Comparison of ENCODE assay signal across 35 cellular contexts in the genomic region with DNA sequence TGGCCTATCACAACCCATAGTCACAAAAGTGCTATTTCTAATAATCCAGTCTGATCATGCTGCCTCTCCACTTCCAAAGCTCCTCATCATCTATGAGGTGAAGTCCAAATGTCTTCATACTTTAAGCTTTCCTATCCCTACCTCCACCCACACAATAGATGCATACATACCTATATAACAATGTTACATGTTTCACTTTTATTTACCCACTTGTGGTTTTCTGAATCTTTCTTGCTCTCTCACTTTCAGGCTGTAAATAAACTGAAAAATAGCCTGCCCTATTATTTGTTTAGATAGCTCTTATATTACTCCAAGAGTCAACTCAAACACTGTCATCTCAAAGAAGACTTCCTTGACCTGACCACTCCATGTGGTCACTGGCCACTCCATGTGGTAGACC.
"Had no signal": no experiment of that assay in that cellular context is flagged by ENCODE, and none has a peak within 500 bp of the region (broad histone marks: within the 10 kb centered on the region; RNA-seq: fewer than 3 reads in every experiment).

No MANE protein-coding gene starts in this region.

- H3K4me3 ChIP-seq: adrenal gland, body of pancreas, breast epithelium had no signal

- H3K4me1 Mint-ChIP-seq: activated B cell treated with CpG ODN at 0.5 μM for 24 hours; activated CD4-positive, alpha-beta T cell treated with anti-CD3 and anti-CD28 coated beads, Interleukin-2, amount 10 ng/mL, durations not matched to agents 24 days and 14 days; activated naive CD8-positive, alpha-beta T cell treated with anti-CD3 and anti-CD28 coated beads for 36 hours; activated T-helper 17 cell treated with anti-CD3 and anti-CD28 coated beads, Interleukin-2, amount 50 U/mL, for 72 hours had no signal

- DNase-seq: activated B cell treated with CpG ODN at 0.5 μM for 24 hours; activated CD4-positive, alpha-beta memory T cell treated with anti-CD3 and anti-CD28 coated beads for 36 hours; activated CD4-positive, alpha-beta T cell treated with anti-CD3 and anti-CD28 coated beads for 4 hours; activated CD4-positive, alpha-beta T cell treated with anti-CD3 and anti-CD28 coated beads, Interleukin-2, amount 10 ng/mL, durations not matched to agents 24 days and 14 days; activated CD4-positive, alpha-beta T cell treated with anti-CD3 and anti-CD28 coated beads, Interleukin-2, amount 50 U/mL, for 1 hour; activated CD4-positive, alpha-beta T cell treated with anti-CD3 and anti-CD28 coated beads, Interleukin-2, amount 50 U/mL, for 4 hours; activated CD4-positive, CD25-positive, alpha-beta regulatory T cell treated with anti-CD3 and anti-CD28 coated beads, Interleukin-2, amount 50 U/mL, for 72 hours; activated CD8-positive, alpha-beta memory T cell treated with anti-CD3 and anti-CD28 coated beads, Interleukin-2, amount 50 U/mL, for 4 hours; activated CD8-positive, alpha-beta T cell treated with anti-CD3 and anti-CD28 coated beads for 36 hours; activated effector memory CD4-positive, alpha-beta T cell treated with anti-CD3 and anti-CD28 coated beads, Interleukin-2, amount 50 U/mL, for 16 hours; activated gamma-delta T cell treated with Interleukin-2 at 50 U/mL for 16 hours; activated naive CD4-positive, alpha-beta T cell; activated naive CD4-positive, alpha-beta T cell treated with anti-CD3 and anti-CD28 coated beads for 36 hours; activated naive CD4-positive, alpha-beta T cell treated with anti-CD3 and anti-CD28 coated beads, Interleukin-2, amount 50 U/mL, for 16 hours; activated naive CD8-positive, alpha-beta T cell treated with anti-CD3 and anti-CD28 coated beads for 36 hours; activated T-cell treated with anti-CD3 and anti-CD28 coated beads for 4 hours; activated T-cell treated with anti-CD3 and anti-CD28 coated beads, Interleukin-2, amount 50 U/mL, for 1 hour; activated T-cell treated with anti-CD3 and anti-CD28 coated beads, Interleukin-2, amount 50 U/mL, for 4 hours; activated T-cell treated with anti-CD3 and anti-CD28 coated beads, Interleukin-2, amount 50 U/mL, for 72 hours; adrenal gland; amniotic stem cell; aorta; body of pancreas; brain microvascular endothelial cell; central memory CD4-positive, alpha-beta T cell; T-helper 2 cell; T-helper 9 cell had no signal

- H3K27ac ChIP-seq: adrenal gland, body of pancreas, brain microvascular endothelial cell, breast epithelium, VCaP had no signal

- H3K27me3 Mint-ChIP-seq: activated B cell treated with CpG ODN at 0.5 μM for 24 hours; activated CD4-positive, alpha-beta memory T cell treated with anti-CD3 and anti-CD28 coated beads for 36 hours; activated CD4-positive, alpha-beta T cell treated with anti-CD3 and anti-CD28 coated beads, Interleukin-2, amount 10 ng/mL, durations not matched to agents 24 days and 14 days; activated CD8-positive, alpha-beta T cell treated with anti-CD3 and anti-CD28 coated beads for 36 hours; activated naive CD8-positive, alpha-beta T cell treated with anti-CD3 and anti-CD28 coated beads for 36 hours; activated T-helper 17 cell treated with anti-CD3 and anti-CD28 coated beads, Interleukin-2, amount 50 U/mL, for 72 hours had no signal

- H3K9me3 Mint-ChIP-seq: activated CD4-positive, alpha-beta T cell treated with anti-CD3 and anti-CD28 coated beads, Interleukin-2, amount 10 ng/mL, durations not matched to agents 24 days and 14 days had no signal

- H3K9me3 ChIP-seq: adrenal gland, body of pancreas, breast epithelium had no signal

- H3K36me3 ChIP-seq: adrenal gland, brain microvascular endothelial cell, breast epithelium had no signal

- FAIRE-seq: astrocyte, TTC549 had no signal

- H3K36me3 Mint-ChIP-seq: activated CD4-positive, alpha-beta memory T cell treated with anti-CD3 and anti-CD28 coated beads for 36 hours; activated naive CD4-positive, alpha-beta T cell treated with anti-CD3 and anti-CD28 coated beads, Interleukin-2, amount 50 U/mL, for 72 hours; activated naive CD8-positive, alpha-beta T cell treated with anti-CD3 and anti-CD28 coated beads for 36 hours had no signal

- H3K27me3 ChIP-seq: adrenal gland, body of pancreas, brain microvascular endothelial cell, breast epithelium had no signal

- H3K27ac Mint-ChIP-seq: activated B cell treated with CpG ODN at 0.5 μM for 24 hours; activated CD4-positive, alpha-beta memory T cell treated with anti-CD3 and anti-CD28 coated beads for 36 hours; activated CD4-positive, alpha-beta T cell treated with anti-CD3 and anti-CD28 coated beads, Interleukin-2, amount 10 ng/mL, durations not matched to agents 24 days and 14 days; activated CD8-positive, alpha-beta T cell treated with anti-CD3 and anti-CD28 coated beads for 36 hours; activated naive CD4-positive, alpha-beta T cell treated with anti-CD3 and anti-CD28 coated beads for 36 hours; activated naive CD4-positive, alpha-beta T cell treated with anti-CD3 and anti-CD28 coated beads, Interleukin-2, amount 50 U/mL, for 72 hours; activated naive CD8-positive, alpha-beta T cell treated with anti-CD3 and anti-CD28 coated beads for 36 hours; activated T-cell treated with anti-CD3 and anti-CD28 coated beads, Interleukin-2, amount 50 U/mL, for 72 hours; activated T-helper 1 cell treated with anti-CD3 and anti-CD28 coated beads, Interleukin-12 subunit alpha, Interleukin-12 subunit beta, Interleukin-2, Interleukin-4 antibody, amounts not matched to agents 30 ng/mL and 10 ng/mL and 1 ng/mL, durations not matched to agents 14 hours and 24 hours and 36 hours; activated T-helper 17 cell treated with anti-CD3 and anti-CD28 coated beads, Interleukin-2, amount 50 U/mL, for 72 hours; T-helper 2 cell treated with Interferon-gamma antibody and Interleukin-4, amounts not matched to agents 5 μg/mL and 100 μg/mL, for 36 hours had no signal

- H3K4me3 Mint-ChIP-seq: activated B cell treated with CpG ODN at 0.5 μM for 24 hours; activated CD4-positive, alpha-beta memory T cell treated with anti-CD3 and anti-CD28 coated beads for 36 hours; activated CD4-positive, alpha-beta T cell treated with anti-CD3 and anti-CD28 coated beads, Interleukin-2, amount 10 ng/mL, durations not matched to agents 24 days and 14 days; activated CD8-positive, alpha-beta T cell treated with anti-CD3 and anti-CD28 coated beads for 36 hours; activated naive CD4-positive, alpha-beta T cell treated with anti-CD3 and anti-CD28 coated beads for 36 hours; activated naive CD8-positive, alpha-beta T cell treated with anti-CD3 and anti-CD28 coated beads for 36 hours; activated T-cell treated with anti-CD3 and anti-CD28 coated beads, Interleukin-2, amount 50 U/mL, for 4 hours; activated T-cell treated with anti-CD3 and anti-CD28 coated beads, Interleukin-2, amount 50 U/mL, for 72 hours; activated T-helper 1 cell treated with anti-CD3 and anti-CD28 coated beads, Interleukin-12 subunit alpha, Interleukin-12 subunit beta, Interleukin-2, Interleukin-4 antibody, amounts not matched to agents 30 ng/mL and 10 ng/mL and 1 ng/mL, durations not matched to agents 14 hours and 24 hours and 36 hours; activated T-helper 17 cell treated with anti-CD3 and anti-CD28 coated beads, Interleukin-2, amount 50 U/mL, for 72 hours; T-helper 2 cell treated with Interferon-gamma antibody and Interleukin-4, amounts not matched to agents 5 μg/mL and 100 μg/mL, for 36 hours had no signal

- H3K4me1 ChIP-seq: adrenal gland, body of pancreas, breast epithelium had no signal

- ATAC-seq: activated CD8-positive, alpha-beta T cell treated with anti-CD3 and anti-CD28 coated beads for 36 hours; activated naive CD4-positive, alpha-beta T cell treated with anti-CD3 and anti-CD28 coated beads, Interleukin-2, amount 50 U/mL, for 72 hours; activated T-cell treated with anti-CD3 and anti-CD28 coated beads, Interleukin-2, amount 50 U/mL, for 4 hours; activated T-cell treated with anti-CD3 and anti-CD28 coated beads, Interleukin-2, amount 50 U/mL, for 72 hours; activated T-helper 17 cell treated with anti-CD3 and anti-CD28 coated beads, Interleukin-2, amount 50 U/mL, for 72 hours; body of pancreas had no signal
